In genomic region chr5:174145821-174146220, GRCh38 we compare ENCODE assay signal across 11 cellular contexts.
DNase-seq lines count a peak whose midpoint lies in the region; ATAC-seq and TF ChIP-seq lines count a peak whose summit lies in the region.
"Had no signal": no experiment of that assay in that cellular context is flagged by ENCODE, and none has a peak within 500 bp of the region (broad histone marks: within the 10 kb centered on the region; RNA-seq: fewer than 3 reads in every experiment).

No MANE protein-coding gene starts in this region.

- no peaks in the 10 kb centered on the region for H3K9me3 Mint-ChIP-seq in WTC11

- H3K27me3 Mint-ChIP-seq in WTC11 (ENCODE audit: low read depth): peaks cover 2% of the 10 kb centered on the region; the same call in 1 of the 2 replicates

- peak; percentile 3 for DNase-seq in AG10803 (ENCODE audit: low read depth)
- DNase-seq in ELR (ENCODE audit: low read depth): peak; percentile 2
- DNase-seq in WTC11 (ENCODE audit: low spot score): peak; percentile 60
- DNase-seq in iPS-NIHi7 (ENCODE audit: extremely low spot score): peak; percentile 55
- no peak for DNase-seq in AG20443 (ENCODE audit: low spot score)
- DNase-seq: NCI-H1048, right cardiac atrium, SHP77 had no signal

- no peak overlapping the region for H3K4me3 Mint-ChIP-seq in WTC11

- no peaks in the 10 kb centered on the region for H3K36me3 Mint-ChIP-seq in WTC11

- H3K27ac Mint-ChIP-seq in WTC11: no peak overlapping the region

- TF ChIP-seq CTCF in AG10803 (conservative IDR thresholded peaks at IDR 0.05; ENCODE audit: low read length): no peak
- no peak for TF ChIP-seq CTCF in WTC11 (IDR thresholded peaks at IDR 0.05)

- peaks cover 2% of the 10 kb centered on the region; the same call in 1 of the 2 replicates for H3K4me1 Mint-ChIP-seq in WTC11

- H3K4me3 ChIP-seq in AG10803 (ENCODE audit: low read length): no peak overlapping the region

- POLR2A ChIA-PET in WTC11 (lab: Charles Lee): no interaction called here

- no peak for ATAC-seq in WTC11
- no peak for ATAC-seq in GM19397 (IDR thresholded peaks at IDR 0.05; ENCODE audit: unreplicated experiment)
- no peak for ATAC-seq in HG02870 (IDR thresholded peaks at IDR 0.05; ENCODE audit: unreplicated experiment)
- ATAC-seq in GM21447 (IDR thresholded peaks at IDR 0.05; ENCODE audit: unreplicated experiment): no peak
- ATAC-seq: right cardiac atrium had no signal

- CTCF ChIA-PET in WTC11 (lab: Charles Lee): interaction anchor here (0.8 kb wide), 1 partner anchor 100 kb away, joined by 4 read pairs; the partner anchor contains the start of gene NSG2

TF ChIP-seq in WTC11, 78 proteins besides CTCF, POLR2A, EP300 and RAD21:
- TF ChIP-seq EMX1 (CRISPR knock-in tag; IDR thresholded peaks at IDR 0.05): no peak
- TF ChIP-seq STAT6 (CRISPR knock-in tag; conservative IDR thresholded peaks at IDR 0.05; ENCODE audit: low read depth): no peak
- no peak for TF ChIP-seq TEAD4 (CRISPR knock-in tag; IDR thresholded peaks at IDR 0.05)
